1 cellular context compared by ENCODE assay signal in genomic region chr6:137660296-137660731, GRCh38.
A peak's percentile ranks its signal among the peaks of the same experiment; 100 is the strongest.
TF ChIP-seq lines count a peak whose summit lies in the region.

No MANE protein-coding gene starts in this region.

TF ChIP-seq in GM12878, 131 proteins besides CTCF, POLR2A, EP300 and RAD21 (continued from another document):
- TF ChIP-seq CUX1 (IDR thresholded peaks at IDR 0.05; ENCODE audit: insufficient replicate concordance, low read depth, low read length) (peak; percentile 70), EED (IDR thresholded peaks at IDR 0.05; ENCODE audit: low read depth) (no peak), STAT1 (conservative IDR thresholded peaks at IDR 0.05) (no peak), IRF3 (IDR thresholded peaks at IDR 0.05) (no peak), NR2C1 (IDR thresholded peaks at IDR 0.05) (peak; percentile 23; the same call in 1 of the 2 replicates), ATF3 (IDR thresholded peaks at IDR 0.05; ENCODE audit: borderline replicate concordance, extremely low read depth, low read depth, low read length) (no peak), MTA2 (IDR thresholded peaks at IDR 0.05; ENCODE audit: low read depth) (peak; percentile 76), DPF2 (IDR thresholded peaks at IDR 0.05) (peak; percentile 74), MEF2B (IDR thresholded peaks at IDR 0.05; ENCODE audit: partially characterized antibody, poor library complexity, severe bottlenecking) (peak; percentile 64), PAX5 (IDR thresholded peaks at IDR 0.05; ENCODE audit: borderline replicate concordance, low read depth, low read length) (no peak), GATAD2B (conservative IDR thresholded peaks at IDR 0.05; ENCODE audit: low read depth) (0 out of 2 replicates have a peak, but pooled peaks have one; percentile 51), ZNF24 (IDR thresholded peaks at IDR 0.05) (0 out of 2 replicates have a peak, but pooled peaks have one; percentile 5), IKZF1 (conservative IDR thresholded peaks at IDR 0.05) (peak; percentile 87), RELB (IDR thresholded peaks at IDR 0.05; ENCODE audit: low read depth) (peak; percentile 71)
TF ChIP-seq in GM12878: peak in this region for 12.
